In genomic region chr2:46601328-46601963, GRCh38 we compare ENCODE assay signal across 8 cellular contexts. TPM values are rescaled to one million over a fixed set of nuclear protein-coding genes. Genes with fewer than 3 reads are reported as not detected.
DNase-seq lines count a peak whose midpoint lies in the region; ATAC-seq and TF ChIP-seq lines count a peak whose summit lies in the region.

No MANE protein-coding gene starts in this region.

- no peak overlapping the region for H3K4me3 Mint-ChIP-seq in activated CD8-positive, alpha-beta memory T cell treated with anti-CD3 and anti-CD28 coated beads, Interleukin-2, amount 10 ng/mL, durations not matched to agents 7 days and 5 days

- no peaks in the 10 kb centered on the region for H3K27me3 Mint-ChIP-seq in activated CD8-positive, alpha-beta memory T cell treated with anti-CD3 and anti-CD28 coated beads, Interleukin-2, amount 10 ng/mL, durations not matched to agents 7 days and 5 days

- no peaks in the 10 kb centered on the region for H3K9me3 Mint-ChIP-seq in activated CD8-positive, alpha-beta memory T cell treated with anti-CD3 and anti-CD28 coated beads, Interleukin-2, amount 10 ng/mL, durations not matched to agents 7 days and 5 days (ENCODE audit: low read depth)

- in situ Hi-C loops in GM13976 (cut with MboI; ENCODE audit: low sequenced_read_pairs, unreplicated experiment), result no loop called here

- no peaks in the 10 kb centered on the region for H3K36me3 Mint-ChIP-seq in activated CD8-positive, alpha-beta memory T cell treated with anti-CD3 and anti-CD28 coated beads, Interleukin-2, amount 10 ng/mL, durations not matched to agents 7 days and 5 days

- no peak for ATAC-seq in HG03039 (IDR thresholded peaks at IDR 0.05; ENCODE audit: unreplicated experiment)
- ATAC-seq in activated CD8-positive, alpha-beta memory T cell treated with anti-CD3 and anti-CD28 coated beads, Interleukin-2, amount 10 ng/mL, durations not matched to agents 7 days and 5 days, result no peak

- TF ChIP-seq CTCF in GM13976 (IDR thresholded peaks at IDR 0.05; ENCODE audit: borderline replicate concordance, control extremely low read depth, extremely low read depth, insufficient read depth, missing control alignments) (peak; percentile 14), VCaP (conservative IDR thresholded peaks at IDR 0.05) (peak; percentile 75)

- CTCF ChIA-PET in activated CD8-positive, alpha-beta memory T cell treated with anti-CD3 and anti-CD28 coated beads, Interleukin-2, amount 10 ng/mL, durations not matched to agents 7 days and 5 days (lab: Charles Lee), result interaction anchor here (1.0 to 1.2 kb wide), 2 partner anchors 8 to 13 kb away, joined by 4 read pairs; no protein-coding TSS in a partner anchor

- H3K27ac Mint-ChIP-seq in activated CD8-positive, alpha-beta memory T cell treated with anti-CD3 and anti-CD28 coated beads, Interleukin-2, amount 10 ng/mL, durations not matched to agents 7 days and 5 days, result no peak overlapping the region

- DNase-seq in AG08396 (ENCODE audit: low spot score) (peak; percentile 5), GM13976 (ENCODE audit: low spot score) (peak; percentile 27), left kidney (ENCODE audit: low read depth, low spot score) (peak; percentile 3), mesenteric fat pad (ENCODE audit: low spot score) (no peak), activated gamma-delta T cell treated with Interleukin-2 at 50 U/mL for 16 hours (no peak)
- DNase-seq in activated CD8-positive, alpha-beta memory T cell treated with anti-CD3 and anti-CD28 coated beads, Interleukin-2, amount 10 ng/mL, durations not matched to agents 7 days and 5 days, result no peak

- no peaks in the 10 kb centered on the region for H3K4me1 Mint-ChIP-seq in activated CD8-positive, alpha-beta memory T cell treated with anti-CD3 and anti-CD28 coated beads, Interleukin-2, amount 10 ng/mL, durations not matched to agents 7 days and 5 days

- H3K27ac ChIP-seq in VCaP, result no peak overlapping the region

RNA-seq across cellular contexts. Expression of gene PIGF, which starts 15.4 kb away (rescaled TPM):
- 20.0 TPM for total RNA-seq in mesenteric fat pad
- 10 to 100 TPM; 24.7 to 26.5 TPM for total RNA-seq in activated CD8-positive, alpha-beta memory T cell treated with anti-CD3 and anti-CD28 coated beads, Interleukin-2, amount 10 ng/mL, durations not matched to agents 7 days and 5 days

RNA-seq across cellular contexts. Expression of gene CRIPT, which starts 15.6 kb away (rescaled TPM):
- 10.3 TPM for total RNA-seq in mesenteric fat pad
- 1 to 10 TPM; 8.3 to 8.8 TPM for total RNA-seq in activated CD8-positive, alpha-beta memory T cell treated with anti-CD3 and anti-CD28 coated beads, Interleukin-2, amount 10 ng/mL, durations not matched to agents 7 days and 5 days

RNA-seq across cellular contexts. Expression of gene ATP6V1E2, which starts 59.1 kb away (rescaled TPM):
- 5.8 TPM for total RNA-seq in mesenteric fat pad
- total RNA-seq in activated CD8-positive, alpha-beta memory T cell treated with anti-CD3 and anti-CD28 coated beads, Interleukin-2, amount 10 ng/mL, durations not matched to agents 7 days and 5 days, result 1 to 10 TPM; 6.0 to 8.2 TPM

RNA-seq across cellular contexts. Expression of gene RHOQ, which starts 59.2 kb away (rescaled TPM):
- 274 TPM for total RNA-seq in mesenteric fat pad
- total RNA-seq in activated CD8-positive, alpha-beta memory T cell treated with anti-CD3 and anti-CD28 coated beads, Interleukin-2, amount 10 ng/mL, durations not matched to agents 7 days and 5 days, result 10 to 100 TPM; 11.4 to 14.5 TPM

Comparison
In these comparisons a context has a peak if more than half of its experiments do, and no peak if none do; other contexts are left out.
1. DNase-seq: peak in AG08396 (single experiment), GM13976 (single experiment) and left kidney (single experiment); none in mesenteric fat pad (single experiment), activated CD8-positive, alpha-beta memory T cell treated with anti-CD3 and anti-CD28 coated beads, Interleukin-2, amount 10 ng/mL, durations not matched to agents 7 days and 5 days (single experiment) and activated gamma-delta T cell treated with Interleukin-2 at 50 U/mL for 16 hours (single experiment).